Comparison of ENCODE assay signal across 20 cellular contexts in the genomic region with DNA sequence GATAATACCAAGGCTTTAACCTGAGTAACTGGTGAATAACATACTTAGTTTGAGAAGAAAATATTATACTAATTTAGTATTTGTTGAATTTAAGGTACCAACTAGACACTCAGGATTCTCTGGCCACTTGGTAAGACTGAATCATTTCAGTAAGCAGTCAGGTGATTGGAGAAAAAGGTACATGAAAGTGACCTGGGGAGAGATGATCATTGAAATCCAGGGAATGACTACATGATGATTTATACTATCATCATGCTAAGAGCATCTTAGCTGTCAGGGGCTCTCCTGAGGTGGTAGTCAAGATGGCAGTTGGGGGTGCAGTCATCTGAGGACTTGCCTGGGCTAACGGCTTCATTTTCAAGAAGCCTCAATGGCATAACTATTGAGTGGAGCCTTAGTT.
DNase-seq lines count a peak whose midpoint lies in the region; ATAC-seq and TF ChIP-seq lines count a peak whose summit lies in the region.
"Had no signal": no experiment of that assay in that cellular context is flagged by ENCODE, and none has a peak within 500 bp of the region (broad histone marks: within the 10 kb centered on the region; RNA-seq: fewer than 3 reads in every experiment).

No MANE protein-coding gene starts in this region.

- no TSS peak for BruUV-seq in PC-3 (replicated peaks; lab: Mats Ljungman, UMichigan)

- no peaks in the 10 kb centered on the region for H3F3A ChIP-seq in PC-3 (ENCODE audit: low read length, unreplicated experiment)

- no peaks in the 10 kb centered on the region for H3K4me1 Mint-ChIP-seq in CD8-positive, alpha-beta T cell (ENCODE audit: low read depth)
- H3K4me1 Mint-ChIP-seq: IgD-negative memory B cell had no signal

- no peak overlapping the region for H3K4me3 Mint-ChIP-seq in CD8-positive, alpha-beta T cell
- H3K4me3 Mint-ChIP-seq: HFFc6, IgD-negative memory B cell had no signal

- H3K36me3 ChIP-seq in PC-3 (ENCODE audit: low read depth, low read length), result no peaks in the 10 kb centered on the region
- H3K36me3 ChIP-seq in CD8-positive, alpha-beta T cell (ENCODE audit: insufficient read depth, low read length), result no peaks in the 10 kb centered on the region
- H3K36me3 ChIP-seq: BE2C had no signal

- H3K27me3 Mint-ChIP-seq in CD8-positive, alpha-beta T cell (ENCODE audit: low read depth), result no peaks in the 10 kb centered on the region
- H3K27me3 Mint-ChIP-seq: IgD-negative memory B cell had no signal

- H3K9me3 ChIP-seq in PC-3 (ENCODE audit: low read length), result peaks cover 10% of the 10 kb centered on the region
- H3K9me3 ChIP-seq in CD8-positive, alpha-beta T cell (ENCODE audit: low read length), result no peaks in the 10 kb centered on the region
- H3K9me3 ChIP-seq: BE2C had no signal

- TF ChIP-seq CTCF in PC-3 (conservative IDR thresholded peaks at IDR 0.05; ENCODE audit: low read depth, low read length), result no peak
- no peak for TF ChIP-seq CTCF in epithelial cell of esophagus (IDR thresholded peaks at IDR 0.05; ENCODE audit: insufficient read depth, low read depth, low read length, missing control alignments)
- TF ChIP-seq CTCF in CD8-positive, alpha-beta T cell (IDR thresholded peaks at IDR 0.05), result no peak

- intact Hi-C loops in PC-3 (cut with micrococcal nuclease), result loop anchor here (10.0 kb wide), 1 partner anchor 189 kb away; no protein-coding TSS in a partner anchor
- intact Hi-C loops in CD8-positive, alpha-beta T cell (cut with DNase I, micrococcal nuclease), result no loop called here

- H3K4me1 ChIP-seq in PC-3 (ENCODE audit: insufficient read depth, low read length), result peaks cover 25% of the 10 kb centered on the region
- H3K4me1 ChIP-seq in CD8-positive, alpha-beta T cell (ENCODE audit: insufficient read depth, low read length), result no peaks in the 10 kb centered on the region
- H3K4me1 ChIP-seq: BE2C had no signal

- H3K9me2 ChIP-seq in PC-3 (replicated peaks; ENCODE audit: low read length), result no peaks in the 10 kb centered on the region

- no peak overlapping the region for H3K27ac Mint-ChIP-seq in CD8-positive, alpha-beta T cell
- H3K27ac Mint-ChIP-seq: CD4-positive, CD25-positive, alpha-beta regulatory T cell; HFFc6; IgD-negative memory B cell had no signal

- H3K4me2 ChIP-seq in PC-3 (ENCODE audit: low read length), result no peak overlapping the region

- no peak overlapping the region for H3K9ac ChIP-seq in PC-3 (ENCODE audit: low read length)

- ATAC-seq in PC-3 (no peak), HG03135 (IDR thresholded peaks at IDR 0.05; ENCODE audit: unreplicated experiment) (no peak)
- no peak for ATAC-seq in CD8-positive, alpha-beta T cell
- ATAC-seq: HCT116, HepG2 had no signal

- DNase-seq in PC-3, result peak; percentile 31
- DNase-seq in epithelial cell of esophagus (ENCODE audit: low read depth), result peak; percentile 6
- DNase-seq in kidney glomerular epithelial cell (lab: John Stamatoyannopoulos, UW), result peak; percentile 6
- DNase-seq in NK-92 (lab: John Stamatoyannopoulos, UW; ENCODE audit: unreplicated experiment), result no peak
- DNase-seq in NCI-H446 (lab: John Stamatoyannopoulos, UW), result no peak
- DNase-seq in CD8-positive, alpha-beta T cell, result no peak
- DNase-seq: ACHN; BE2C; C1 segment of cervical spinal cord; CD4-positive, CD25-positive, alpha-beta regulatory T cell; DMS153; DMS79; GDM1; GOT3; H7; HFFc6 had no signal

- POLR2A ChIA-PET in PC-3 (lab: Charles Lee; ENCODE audit: unreplicated experiment), result no interaction called here
- POLR2A ChIA-PET in CD8-positive, alpha-beta T cell (lab: Charles Lee), result no interaction called here

- no peak overlapping the region for H3K27ac ChIP-seq in PC-3 (ENCODE audit: low read length)
- H3K27ac ChIP-seq in CD8-positive, alpha-beta T cell (ENCODE audit: low read depth, low read length), result no peak overlapping the region

- H4K20me1 ChIP-seq in PC-3 (ENCODE audit: low read length), result no peaks in the 10 kb centered on the region

- no peak overlapping the region for H3K4me3 ChIP-seq in PC-3 (ENCODE audit: low read length)
- no peak overlapping the region for H3K4me3 ChIP-seq in epithelial cell of esophagus (ENCODE audit: low read length)
- no peak overlapping the region for H3K4me3 ChIP-seq in CD8-positive, alpha-beta T cell (ENCODE audit: low read depth, low read length)

- no peak overlapping the region for H2AFZ ChIP-seq in PC-3 (ENCODE audit: low read length)

- no peaks in the 10 kb centered on the region for H3K79me2 ChIP-seq in PC-3 (ENCODE audit: low read length)

- no peaks in the 10 kb centered on the region for H3K27me3 ChIP-seq in PC-3 (ENCODE audit: low read length)
- no peaks in the 10 kb centered on the region for H3K27me3 ChIP-seq in CD8-positive, alpha-beta T cell (ENCODE audit: insufficient read depth, low read length)
- H3K27me3 ChIP-seq: BE2C had no signal

- H3K36me3 Mint-ChIP-seq in CD8-positive, alpha-beta T cell, result no peaks in the 10 kb centered on the region
- H3K36me3 Mint-ChIP-seq: CD4-positive, CD25-positive, alpha-beta regulatory T cell; IgD-negative memory B cell had no signal

- peaks cover 8% of the 10 kb centered on the region for H3K9me3 Mint-ChIP-seq in CD8-positive, alpha-beta T cell

- CTCF ChIA-PET in PC-3 (lab: Charles Lee), result no interaction called here
- CTCF ChIA-PET in CD8-positive, alpha-beta T cell (lab: Charles Lee), result no interaction called here

Comparison
In these comparisons a context has a peak if more than half of its experiments do, and no peak if none do; other contexts are left out.
1. DNase-seq: peak in PC-3 (single experiment), epithelial cell of esophagus (single experiment) and kidney glomerular epithelial cell (single experiment); none in NK-92 (single experiment), NCI-H446 (0 of 2) and CD8-positive, alpha-beta T cell (0 of 7).